Comparison of ENCODE assay signal across 26 cellular contexts in the genomic region with DNA sequence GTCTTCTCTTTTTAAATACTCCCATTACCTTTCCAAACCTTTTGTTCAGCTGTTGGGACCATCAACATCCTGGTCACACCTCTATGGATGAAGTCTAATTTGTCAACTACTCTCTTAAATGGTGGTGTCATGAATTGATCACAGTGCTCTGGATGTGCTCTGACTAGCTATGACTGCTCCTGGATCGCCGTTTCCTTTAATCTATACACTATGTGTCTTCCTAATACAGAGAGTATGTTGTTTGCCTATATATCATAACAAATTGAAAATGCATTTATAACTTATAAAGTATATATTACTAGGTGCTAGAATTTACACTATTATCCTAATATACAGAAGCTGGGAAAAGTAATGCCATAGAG.
"Had no signal": no experiment of that assay in that cellular context is flagged by ENCODE, and none has a peak within 500 bp of the region (broad histone marks: within the 10 kb centered on the region; RNA-seq: fewer than 3 reads in every experiment).

No MANE protein-coding gene starts in this region.

- FAIRE-seq: pancreas, small intestine, urothelium cell line had no signal

- H3K4me1 Mint-ChIP-seq: stimulated activated effector memory CD8-positive, alpha-beta T cell treated with anti-CD3 and anti-CD28 coated beads, Interleukin-12 subunit alpha, Interleukin-12 subunit beta, amount 100 ng/mL, for 72 hours; stimulated activated naive B cell treated with anti-CD40 and anti-IgM and Interleukin-4, amounts not matched to agents 10 μg/mL and 1 μg/mL and 100 μg/mL, for 72 hours had no signal

- H3K4me3 ChIP-seq: pancreas, prostate gland, right lobe of liver, sigmoid colon, stomach, thoracic aorta, thyroid gland, tibial nerve, upper lobe of left lung, vagina had no signal

- H3K36me3 Mint-ChIP-seq: natural killer cell treated with Interleukin-12 subunit alpha and Interleukin-12 subunit beta and Interleukin-15 and Interleukin-18, amount 100 ng/mL, for 72 hours; stimulated activated effector memory CD8-positive, alpha-beta T cell treated with anti-CD3 and anti-CD28 coated beads, Interleukin-12 subunit alpha, Interleukin-12 subunit beta, amount 100 ng/mL, for 72 hours; stimulated activated naive B cell treated with anti-CD40 and anti-IgM and Interleukin-4, amounts not matched to agents 10 μg/mL and 1 μg/mL and 100 μg/mL, for 72 hours had no signal

- ATAC-seq: natural killer cell treated with Interleukin-12 subunit alpha and Interleukin-12 subunit beta and Interleukin-15 and Interleukin-18, amount 100 ng/mL, for 72 hours; pancreas; right cardiac atrium; right lobe of liver; stimulated activated effector memory CD8-positive, alpha-beta T cell treated with anti-CD3 and anti-CD28 coated beads, Interleukin-12 subunit alpha, Interleukin-12 subunit beta, amount 100 ng/mL, for 72 hours; stimulated activated naive B cell treated with anti-CD40 and anti-IgM and Interleukin-4, amounts not matched to agents 10 μg/mL and 1 μg/mL and 100 μg/mL, for 72 hours had no signal

- H3K4me1 ChIP-seq: pancreas, prostate gland, right lobe of liver, sigmoid colon, thyroid gland, upper lobe of left lung, vagina had no signal

- H3K9me3 Mint-ChIP-seq: natural killer cell treated with Interleukin-12 subunit alpha and Interleukin-12 subunit beta and Interleukin-15 and Interleukin-18, amount 100 ng/mL, for 72 hours; nephron progenitor cell; neural crest cell; stimulated activated effector memory CD8-positive, alpha-beta T cell treated with anti-CD3 and anti-CD28 coated beads, Interleukin-12 subunit alpha, Interleukin-12 subunit beta, amount 100 ng/mL, for 72 hours; stimulated activated naive B cell treated with anti-CD40 and anti-IgM and Interleukin-4, amounts not matched to agents 10 μg/mL and 1 μg/mL and 100 μg/mL, for 72 hours; stimulated activated naive CD8-positive, alpha-beta T cell treated with anti-CD3 and anti-CD28 coated beads, Interleukin-15, Interleukin-2, amounts not matched to agents 100 ng/mL and 50 ng/mL, for 24 hours had no signal

- H3K9me3 ChIP-seq: neutrophil, pancreas, prostate gland, right lobe of liver, sigmoid colon, stomach, thoracic aorta, thyroid gland, tibial nerve, upper lobe of left lung, vagina had no signal

- H3K27me3 ChIP-seq: neutrophil, pancreas, right lobe of liver, sigmoid colon, stomach, thyroid gland, tibial nerve, upper lobe of left lung, vagina had no signal

- DNase-seq: nephron progenitor cell; nucleus accumbens; pancreas; right lobe of liver; sigmoid colon; small intestine; stimulated activated CD4-positive, alpha-beta T cell treated with anti-CD3 and anti-CD28 coated beads, Interleukin-15, amount 100 ng/mL, for 24 hours; stimulated activated CD4-positive, alpha-beta T cell treated with anti-CD3 and anti-CD28 coated beads, Interleukin-2, amount 100 ng/mL, for 24 hours; stimulated activated CD4-positive, alpha-beta T cell treated with anti-CD3 and anti-CD28 coated beads, Interleukin-2, amount 100 ng/mL, for 48 hours; stimulated activated CD4-positive, alpha-beta T cell treated with anti-CD3 and anti-CD28 coated beads, Interleukin-4, amount 100 ng/mL, for 24 hours; stimulated activated naive B cell treated with anti-CD40 and anti-IgM and Interleukin-4, amounts not matched to agents 10 μg/mL and 1 μg/mL and 100 μg/mL, for 72 hours; stimulated activated naive CD4-positive, alpha-beta T cell treated with Interleukin-2 at 50 U/mL for 16 hours; stomach; thyroid gland had no signal

- H3K4me3 Mint-ChIP-seq: natural killer cell treated with Interleukin-12 subunit alpha and Interleukin-12 subunit beta and Interleukin-15 and Interleukin-18, amount 100 ng/mL, for 72 hours; nephron progenitor cell; neural crest cell; stimulated activated effector memory CD8-positive, alpha-beta T cell treated with anti-CD3 and anti-CD28 coated beads, Interleukin-12 subunit alpha, Interleukin-12 subunit beta, amount 100 ng/mL, for 72 hours; stimulated activated naive B cell treated with anti-CD40 and anti-IgM and Interleukin-4, amounts not matched to agents 10 μg/mL and 1 μg/mL and 100 μg/mL, for 72 hours; stimulated activated naive CD8-positive, alpha-beta T cell treated with anti-CD3 and anti-CD28 coated beads, Interleukin-15, Interleukin-2, amounts not matched to agents 100 ng/mL and 50 ng/mL, for 24 hours had no signal

- H3K36me3 ChIP-seq: neutrophil, pancreas, prostate gland, right lobe of liver, sigmoid colon, stomach, thoracic aorta, thyroid gland, upper lobe of left lung, vagina had no signal

- H3K27ac ChIP-seq: neutrophil, pancreas, prostate gland, right lobe of liver, sigmoid colon, stomach, thoracic aorta, thyroid gland, tibial nerve, upper lobe of left lung, vagina had no signal

- H3K27ac Mint-ChIP-seq: natural killer cell treated with Interleukin-12 subunit alpha and Interleukin-12 subunit beta and Interleukin-15 and Interleukin-18, amount 100 ng/mL, for 72 hours; nephron progenitor cell; stimulated activated effector memory CD8-positive, alpha-beta T cell treated with anti-CD3 and anti-CD28 coated beads, Interleukin-12 subunit alpha, Interleukin-12 subunit beta, amount 100 ng/mL, for 72 hours; stimulated activated naive B cell treated with anti-CD40 and anti-IgM and Interleukin-4, amounts not matched to agents 10 μg/mL and 1 μg/mL and 100 μg/mL, for 72 hours; stimulated activated naive CD8-positive, alpha-beta T cell treated with anti-CD3 and anti-CD28 coated beads, Interleukin-15, Interleukin-2, amounts not matched to agents 100 ng/mL and 50 ng/mL, for 24 hours had no signal
